In the genomic region with DNA sequence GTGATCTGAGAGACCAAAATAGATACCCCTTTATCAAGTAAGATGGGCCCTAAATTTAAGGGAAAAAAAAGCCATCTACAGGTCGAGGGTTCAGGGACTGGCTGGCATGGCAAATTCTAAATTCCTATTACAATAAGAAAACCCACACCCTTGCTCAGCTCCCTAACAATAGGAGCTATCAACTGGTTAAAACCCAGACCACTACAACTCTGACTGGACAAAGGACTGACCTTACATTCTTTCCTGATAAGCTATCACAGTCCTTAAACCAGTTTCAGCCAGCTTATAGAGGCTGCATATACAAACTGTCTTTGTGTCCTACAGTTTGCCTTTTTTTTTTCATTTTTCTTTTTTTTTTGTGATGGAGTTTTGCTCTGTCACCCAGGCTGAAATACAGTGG, we compare ENCODE assay signal across 23 cellular contexts.
"Had no signal": no experiment of that assay in that cellular context is flagged by ENCODE, and none has a peak within 500 bp of the region (broad histone marks: within the 10 kb centered on the region; RNA-seq: fewer than 3 reads in every experiment).

No MANE protein-coding gene starts in this region.

- H3K27me3 ChIP-seq: spleen, tibial artery had no signal

- H3K4me3 ChIP-seq: left ventricle myocardium inferior, prostate gland, spleen, tibial artery had no signal

- DNase-seq: activated CD4-positive, alpha-beta memory T cell treated with anti-CD3 and anti-CD28 coated beads, Interleukin-2, amount 10 ng/mL, durations not matched to agents 7 days and 5 days; activated CD4-positive, alpha-beta T cell treated with anti-CD3 and anti-CD28 coated beads for 48 hours; activated CD8-positive, alpha-beta memory T cell treated with anti-CD3 and anti-CD28 coated beads, Interleukin-2, amount 10 ng/mL, durations not matched to agents 7 days and 5 days; activated gamma-delta T cell; activated naive CD4-positive, alpha-beta T cell treated with anti-CD3 and anti-CD28 coated beads, Interleukin-2, amount 50 U/mL, for 16 hours; activated naive CD8-positive, alpha-beta T cell treated with anti-CD3 and anti-CD28 coated beads, Interleukin-2, amount 50 U/mL, for 24 hours; activated T-cell treated with anti-CD3 and anti-CD28 coated beads for 4 hours; anterior cingulate cortex; caudate nucleus; effector CD4-positive, alpha-beta T cell; glutamatergic neuron; hippocampal formation; left ventricle myocardium inferior; naive thymus-derived CD8-positive, alpha-beta T cell; spleen; stimulated activated CD4-positive, alpha-beta T cell treated with anti-CD3 and anti-CD28 coated beads, Interleukin-4, amount 100 ng/mL, for 1 hour; stimulated activated naive CD8-positive, alpha-beta T cell treated with anti-CD3 and anti-CD28 coated beads, Interleukin-15, Interleukin-2, amounts not matched to agents 100 U/mL and 50 U/mL, for 24 hours; T-helper 17 cell; tibial artery had no signal

- H3K27ac Mint-ChIP-seq: activated CD4-positive, alpha-beta memory T cell treated with anti-CD3 and anti-CD28 coated beads, Interleukin-2, amount 10 ng/mL, durations not matched to agents 7 days and 5 days; activated CD8-positive, alpha-beta memory T cell treated with anti-CD3 and anti-CD28 coated beads, Interleukin-2, amount 10 ng/mL, durations not matched to agents 7 days and 5 days; activated naive CD8-positive, alpha-beta T cell treated with anti-CD3 and anti-CD28 coated beads, Interleukin-2, amount 50 U/mL, for 24 hours; dendritic cell treated with granulocyte-macrophage colony-stimulating factor and Interleukin-4, amounts not matched to agents 40 ng/mL and 50 ng/mL, for 4 days; mesothelial cell of epicardium; naive thymus-derived CD8-positive, alpha-beta T cell; T-helper 17 cell had no signal

- H3K27me3 Mint-ChIP-seq: activated CD4-positive, alpha-beta memory T cell treated with anti-CD3 and anti-CD28 coated beads, Interleukin-2, amount 10 ng/mL, durations not matched to agents 7 days and 5 days; activated CD8-positive, alpha-beta memory T cell treated with anti-CD3 and anti-CD28 coated beads, Interleukin-2, amount 10 ng/mL, durations not matched to agents 7 days and 5 days; activated naive CD8-positive, alpha-beta T cell treated with anti-CD3 and anti-CD28 coated beads, Interleukin-2, amount 50 U/mL, for 24 hours; brain; dendritic cell treated with granulocyte-macrophage colony-stimulating factor and Interleukin-4, amounts not matched to agents 40 ng/mL and 50 ng/mL, for 4 days; naive thymus-derived CD8-positive, alpha-beta T cell; T-helper 17 cell had no signal

- H3K27ac ChIP-seq: left ventricle myocardium inferior, prostate gland, spleen, tibial artery had no signal

- H3K36me3 Mint-ChIP-seq: activated CD8-positive, alpha-beta memory T cell treated with anti-CD3 and anti-CD28 coated beads, Interleukin-2, amount 10 ng/mL, durations not matched to agents 7 days and 5 days; brain; mesothelial cell of epicardium; naive thymus-derived CD8-positive, alpha-beta T cell had no signal

- H3K36me3 ChIP-seq: left ventricle myocardium inferior, prostate gland, spleen, tibial artery had no signal

- H3K4me1 Mint-ChIP-seq: activated CD4-positive, alpha-beta memory T cell treated with anti-CD3 and anti-CD28 coated beads, Interleukin-2, amount 10 ng/mL, durations not matched to agents 7 days and 5 days; activated CD8-positive, alpha-beta memory T cell treated with anti-CD3 and anti-CD28 coated beads, Interleukin-2, amount 10 ng/mL, durations not matched to agents 7 days and 5 days; activated naive CD8-positive, alpha-beta T cell treated with anti-CD3 and anti-CD28 coated beads, Interleukin-2, amount 50 U/mL, for 24 hours; naive thymus-derived CD8-positive, alpha-beta T cell; T-helper 17 cell had no signal

- H3K4me1 ChIP-seq: left ventricle myocardium inferior, prostate gland, spleen, tibial artery had no signal

- H3K9me3 ChIP-seq: left ventricle myocardium inferior, prostate gland, spleen, tibial artery had no signal

- H3K4me3 Mint-ChIP-seq: activated CD4-positive, alpha-beta memory T cell treated with anti-CD3 and anti-CD28 coated beads, Interleukin-2, amount 10 ng/mL, durations not matched to agents 7 days and 5 days; activated CD8-positive, alpha-beta memory T cell treated with anti-CD3 and anti-CD28 coated beads, Interleukin-2, amount 10 ng/mL, durations not matched to agents 7 days and 5 days; activated naive CD8-positive, alpha-beta T cell treated with anti-CD3 and anti-CD28 coated beads, Interleukin-2, amount 50 U/mL, for 24 hours; brain; dendritic cell treated with granulocyte-macrophage colony-stimulating factor and Interleukin-4, amounts not matched to agents 40 ng/mL and 50 ng/mL, for 4 days; mesothelial cell of epicardium; naive thymus-derived CD8-positive, alpha-beta T cell; T-helper 17 cell had no signal

- H3K9me3 Mint-ChIP-seq: activated CD4-positive, alpha-beta memory T cell treated with anti-CD3 and anti-CD28 coated beads, Interleukin-2, amount 10 ng/mL, durations not matched to agents 7 days and 5 days; brain; dendritic cell treated with granulocyte-macrophage colony-stimulating factor and Interleukin-4, amounts not matched to agents 40 ng/mL and 50 ng/mL, for 4 days; mesothelial cell of epicardium had no signal
